ENCODE assay signal across 8 cellular contexts in genomic region chrX:150547511-150548115, GRCh38. TPM values are rescaled to one million over a fixed set of nuclear protein-coding genes. Genes with fewer than 3 reads are reported as not detected.
DNase-seq lines count a peak whose midpoint lies in the region; ATAC-seq and TF ChIP-seq lines count a peak whose summit lies in the region.

No MANE protein-coding gene starts in this region.

- H3K27ac Mint-ChIP-seq in activated naive CD8-positive, alpha-beta T cell treated with anti-CD3 and anti-CD28 coated beads, Interleukin-2, amount 50 U/mL, for 24 hours: no peak overlapping the region

- H3K27ac ChIP-seq in KOPT-K1 (ENCODE audit: low read depth, low read length, poor library complexity, severe bottlenecking): peak overlapping the region; percentile 74
- H3K27ac ChIP-seq in osteoblast (ENCODE audit: low read depth, low read length): peak overlapping the region; percentile 28
- H3K27ac ChIP-seq in SJCRH30: no peak overlapping the region

- no peaks in the 10 kb centered on the region for H3K79me2 ChIP-seq in osteoblast (ENCODE audit: insufficient read depth, low read length)

- no peak for ATAC-seq in activated naive CD8-positive, alpha-beta T cell treated with anti-CD3 and anti-CD28 coated beads, Interleukin-2, amount 50 U/mL, for 24 hours
- ATAC-seq in Right ventricle myocardium superior (ENCODE audit: poor library complexity) (peak; percentile 97), GM21360 (IDR thresholded peaks at IDR 0.05; ENCODE audit: unreplicated experiment) (no peak)

- no peaks in the 10 kb centered on the region for H3K9me3 Mint-ChIP-seq in activated naive CD8-positive, alpha-beta T cell treated with anti-CD3 and anti-CD28 coated beads, Interleukin-2, amount 50 U/mL, for 24 hours

- H3K4me1 Mint-ChIP-seq in activated naive CD8-positive, alpha-beta T cell treated with anti-CD3 and anti-CD28 coated beads, Interleukin-2, amount 50 U/mL, for 24 hours: peaks cover 30% of the 10 kb centered on the region

- H3K4me3 ChIP-seq in osteoblast (ENCODE audit: insufficient read depth, low read length) (peak overlapping the region; percentile 62), SJCRH30 (no peak overlapping the region)

- H3K4me3 Mint-ChIP-seq in activated naive CD8-positive, alpha-beta T cell treated with anti-CD3 and anti-CD28 coated beads, Interleukin-2, amount 50 U/mL, for 24 hours: peak overlapping the region; percentile 52

- H3K4me1 ChIP-seq in osteoblast (ENCODE audit: insufficient read depth, low read length) (peaks cover 9% of the 10 kb centered on the region), SJCRH30 (no peaks in the 10 kb centered on the region)

- H3K36me3 ChIP-seq in KOPT-K1 (ENCODE audit: insufficient read depth, low read length) (no peaks in the 10 kb centered on the region), osteoblast (ENCODE audit: insufficient read depth, low read length) (no peaks in the 10 kb centered on the region), SJCRH30 (no peaks in the 10 kb centered on the region)

- H3K9me3 ChIP-seq in KOPT-K1 (ENCODE audit: insufficient read depth, low read length, poor library complexity, severe bottlenecking): no peaks in the 10 kb centered on the region
- H3K9me3 ChIP-seq in osteoblast (ENCODE audit: low read depth, low read length): no peaks in the 10 kb centered on the region
- H3K9me3 ChIP-seq in SJCRH30 (replicated peaks): no peaks in the 10 kb centered on the region

- no peaks in the 10 kb centered on the region for H3K36me3 Mint-ChIP-seq in activated naive CD8-positive, alpha-beta T cell treated with anti-CD3 and anti-CD28 coated beads, Interleukin-2, amount 50 U/mL, for 24 hours (ENCODE audit: low read depth)

- peak overlapping the region; percentile 89 for H2AFZ ChIP-seq in osteoblast (ENCODE audit: low read length)

- H3K27me3 ChIP-seq in osteoblast (ENCODE audit: insufficient read depth, low read length) (no peaks in the 10 kb centered on the region), SJCRH30 (no peaks in the 10 kb centered on the region)

- intact Hi-C loops in Right ventricle myocardium superior (cut with DNase I): no loop called here

- peak; percentile 12 for DNase-seq in DMS79 (lab: John Stamatoyannopoulos, UW)
- peak; percentile 44 for DNase-seq in GM20000 (ENCODE audit: low spot score)
- peak; percentile 29 for DNase-seq in activated naive CD8-positive, alpha-beta T cell treated with anti-CD3 and anti-CD28 coated beads, Interleukin-2, amount 50 U/mL, for 24 hours
- peak; percentile 81 for DNase-seq in Right ventricle myocardium superior
- DNase-seq in osteoblast (ENCODE audit: insufficient read length, low spot score, missing footprints): peak; percentile 90
- no peak for DNase-seq in SJCRH30

- no peaks in the 10 kb centered on the region for H4K20me1 ChIP-seq in osteoblast (ENCODE audit: insufficient read depth, low read length)

- peak overlapping the region; percentile 60 for H3K4me2 ChIP-seq in osteoblast (ENCODE audit: insufficient read depth, low read length)

- no peaks in the 10 kb centered on the region for H3K27me3 Mint-ChIP-seq in activated naive CD8-positive, alpha-beta T cell treated with anti-CD3 and anti-CD28 coated beads, Interleukin-2, amount 50 U/mL, for 24 hours

- TF ChIP-seq CTCF in GM20000 (IDR thresholded peaks at IDR 0.05; ENCODE audit: extremely low read depth, missing control alignments): no peak
- no peak for TF ChIP-seq CTCF in osteoblast (IDR thresholded peaks at IDR 0.05; ENCODE audit: extremely low read depth, low read depth, low read length)

RNA-seq across cellular contexts. Expression of gene MTM1, which starts 20.8 kb away (rescaled TPM):
- 8.7 TPM for total RNA-seq in Right ventricle myocardium superior
- 9.8 and 11.8 TPM in 2 replicates for total RNA-seq in osteoblast
- total RNA-seq in SJCRH30 (2014; rRNA removed; shearing (Covaris generic)): 5.3 and 6.1 TPM in 2 replicates

Comparison
In these comparisons a context has a peak if more than half of its experiments do, and no peak if none do; other contexts are left out.
1. DNase-seq: peak in DMS79 (single experiment), GM20000 (single experiment), activated naive CD8-positive, alpha-beta T cell treated with anti-CD3 and anti-CD28 coated beads, Interleukin-2, amount 50 U/mL, for 24 hours (single experiment), Right ventricle myocardium superior (single experiment) and osteoblast (single experiment); none in SJCRH30 (0 of 2).